1 cellular context compared by ENCODE assay signal in genomic region chr4:150569384-150569987, GRCh38.
TF ChIP-seq lines count a peak whose summit lies in the region.

No MANE protein-coding gene starts in this region.

TF ChIP-seq in K562, 482 proteins besides CTCF, POLR2A, EP300 and RAD21 (continued from another document and continues in another):
- TF ChIP-seq, protein P1, sequence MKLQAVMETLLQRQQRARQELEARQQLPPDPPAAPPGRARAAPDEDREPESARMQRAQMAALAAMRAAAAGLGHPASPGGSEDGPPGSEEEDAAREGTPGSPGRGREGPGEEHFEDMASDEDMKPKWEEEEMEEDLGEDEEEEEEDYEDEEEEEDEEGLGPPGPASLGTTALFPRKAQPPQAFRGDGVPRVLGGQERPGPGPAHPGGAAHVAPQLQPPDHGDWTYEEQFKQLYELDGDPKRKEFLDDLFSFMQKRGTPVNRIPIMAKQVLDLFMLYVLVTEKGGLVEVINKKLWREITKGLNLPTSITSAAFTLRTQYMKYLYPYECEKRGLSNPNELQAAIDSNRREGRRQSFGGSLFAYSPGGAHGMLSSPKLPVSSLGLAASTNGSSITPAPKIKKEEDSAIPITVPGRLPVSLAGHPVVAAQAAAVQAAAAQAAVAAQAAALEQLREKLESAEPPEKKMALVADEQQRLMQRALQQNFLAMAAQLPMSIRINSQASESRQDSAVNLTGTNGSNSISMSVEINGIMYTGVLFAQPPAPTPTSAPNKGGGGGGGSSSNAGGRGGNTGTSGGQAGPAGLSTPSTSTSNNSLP (IDR thresholded peaks at IDR 0.05; ENCODE audit: borderline replicate concordance, low read depth, low read length): 0 out of 2 replicates have a peak, but pooled peaks have one; percentile 9
- TF ChIP-seq VEZF1 (CRISPR knock-in tag; IDR thresholded peaks at IDR 0.05) (no peak), CEBPB (tag; IDR thresholded peaks at IDR 0.05) (peak; percentile 48; the same call in 1 of the 2 replicates), CHAMP1 (IDR thresholded peaks at IDR 0.05) (peak; percentile 51; the same call in 1 of the 2 replicates), SPI1 (IDR thresholded peaks at IDR 0.05; ENCODE audit: borderline replicate concordance, low read depth, low read length) (no peak), HMBOX1 (IDR thresholded peaks at IDR 0.05) (peak; percentile 49), ARID1B (IDR thresholded peaks at IDR 0.05) (peak; percentile 39; the same call in 1 of the 2 replicates), E2F6 (IDR thresholded peaks at IDR 0.05; ENCODE audit: borderline replicate concordance in 1 of 2, extremely low read depth in 1 of 2, insufficient read depth in 1 of 2, insufficient read length in 1 of 2, low read depth in 1 of 2, low read length in 1 of 2, poor library complexity in 1 of 2, severe bottlenecking in 1 of 2) (no peak), ZNF354B (CRISPR knock-in tag; IDR thresholded peaks at IDR 0.05) (no peak), TFAP4 (CRISPR knock-in tag; IDR thresholded peaks at IDR 0.05; ENCODE audit: borderline replicate concordance) (no peak), MCM2 (IDR thresholded peaks at IDR 0.05; ENCODE audit: low read depth) (no peak), SMAD2 (IDR thresholded peaks at IDR 0.05; ENCODE audit: low read depth, low read length) (no peak), KLF16 (IDR thresholded peaks at IDR 0.05) (no peak), FOSL1 (tag; conservative IDR thresholded peaks at IDR 0.05) (peak; percentile 42; the same call in 1 of the 2 replicates), BRCA1 (IDR thresholded peaks at IDR 0.05) (no peak), BRCA1 (CRISPR knock-in tag; IDR thresholded peaks at IDR 0.05) (no peak), KDM1A (IDR thresholded peaks at IDR 0.05) (peak in 1 of 2 experiments; percentile 37; a peak in 1 of 4 replicates), ZBTB43 (CRISPR knock-in tag; IDR thresholded peaks at IDR 0.05) (no peak), L3MBTL2 (IDR thresholded peaks at IDR 0.05) (no peak), EP400 (IDR thresholded peaks at IDR 0.05) (0 out of 2 replicates have a peak, but pooled peaks have one; percentile 23), E4F1 (CRISPR knock-in tag; IDR thresholded peaks at IDR 0.05; ENCODE audit: borderline replicate concordance) (no peak), MEIS2 (IDR thresholded peaks at IDR 0.05; ENCODE audit: partially characterized antibody) (peak; percentile 15), LCOR (CRISPR knock-in tag; IDR thresholded peaks at IDR 0.05) (no peak), PTTG1 (tag; IDR thresholded peaks at IDR 0.05; ENCODE audit: low read depth) (no peak), DACH1 (IDR thresholded peaks at IDR 0.05; ENCODE audit: partially characterized antibody) (peak; percentile 16), ZFP30 (CRISPR knock-in tag; IDR thresholded peaks at IDR 0.05; ENCODE audit: borderline replicate concordance) (no peak), FOXJ2 (tag; IDR thresholded peaks at IDR 0.05) (no peak), MAFG (tag; conservative IDR thresholded peaks at IDR 0.05) (peak; percentile 90), MTA2 (IDR thresholded peaks at IDR 0.05; ENCODE audit: low read depth) (no peak), HMG20B (CRISPR knock-in tag; IDR thresholded peaks at IDR 0.05) (no peak), ZNF778 (CRISPR knock-in tag; IDR thresholded peaks at IDR 0.05) (no peak), PPARD (CRISPR knock-in tag; IDR thresholded peaks at IDR 0.05) (no peak), ZNF232 (CRISPR knock-in tag; IDR thresholded peaks at IDR 0.05) (no peak), MYBL2 (IDR thresholded peaks at IDR 0.05; ENCODE audit: low read depth) (peak; percentile 42; the same call in 1 of the 2 replicates), MYBL2 (CRISPR knock-in tag; IDR thresholded peaks at IDR 0.05; ENCODE audit: borderline replicate concordance) (no peak), MAFK (IDR thresholded peaks at IDR 0.05; ENCODE audit: low read length) (peak; percentile 76), JUND (IDR thresholded peaks at IDR 0.05; ENCODE audit: borderline replicate concordance, low read depth, low read length) (0 out of 2 replicates have a peak, but pooled peaks have one; percentile 19), JUND (tag; IDR thresholded peaks at IDR 0.05; ENCODE audit: borderline replicate concordance, low read depth, low read length) (no peak), DPF2 (IDR thresholded peaks at IDR 0.05) (peak; percentile 62; the same call in 1 of the 2 replicates), RB1 (IDR thresholded peaks at IDR 0.05; ENCODE audit: low read depth) (no peak), PCBP1 (IDR thresholded peaks at IDR 0.05; ENCODE audit: low read depth, low read length, poor library complexity, severe bottlenecking) (no peak), FOXM1 (IDR thresholded peaks at IDR 0.05; ENCODE audit: low read depth) (peak; percentile 57; the same call in 1 of the 2 replicates), FOXM1 (CRISPR knock-in tag; IDR thresholded peaks at IDR 0.05; ENCODE audit: low read depth) (no peak), SMARCA4 (IDR thresholded peaks at IDR 0.05) (peak; percentile 38; the same call in 1 of the 2 replicates), RBM39 (optimal IDR thresholded peaks at IDR 0.05; ENCODE audit: low read depth, low read length) (no peak), NR2F6 (CRISPR knock-in tag; IDR thresholded peaks at IDR 0.05) (no peak), ZSCAN32 (CRISPR knock-in tag; IDR thresholded peaks at IDR 0.05) (no peak), MAFF (IDR thresholded peaks at IDR 0.05; ENCODE audit: low read length) (peak; percentile 79), RBM15 (IDR thresholded peaks at IDR 0.05; ENCODE audit: insufficient read depth, low read length) (no peak), FOXA3 (CRISPR knock-in tag; conservative IDR thresholded peaks at IDR 0.05 in 1 of 2, IDR thresholded peaks at IDR 0.05 in 1 of 2) (no peak)
- TF ChIP-seq, protein P2, sequence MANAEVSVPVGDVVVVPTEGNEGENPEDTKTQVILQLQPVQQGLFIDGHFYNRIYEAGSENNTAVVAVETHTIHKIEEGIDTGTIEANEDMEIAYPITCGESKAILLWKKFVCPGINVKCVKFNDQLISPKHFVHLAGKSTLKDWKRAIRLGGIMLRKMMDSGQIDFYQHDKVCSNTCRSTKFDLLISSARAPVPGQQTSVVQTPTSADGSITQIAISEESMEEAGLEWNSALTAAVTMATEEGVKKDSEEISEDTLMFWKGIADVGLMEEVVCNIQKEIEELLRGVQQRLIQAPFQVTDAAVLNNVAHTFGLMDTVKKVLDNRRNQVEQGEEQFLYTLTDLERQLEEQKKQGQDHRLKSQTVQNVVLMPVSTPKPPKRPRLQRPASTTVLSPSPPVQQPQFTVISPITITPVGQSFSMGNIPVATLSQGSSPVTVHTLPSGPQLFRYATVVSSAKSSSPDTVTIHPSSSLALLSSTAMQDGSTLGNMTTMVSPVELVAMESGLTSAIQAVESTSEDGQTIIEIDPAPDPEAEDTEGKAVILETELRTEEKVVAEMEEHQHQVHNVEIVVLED (CRISPR knock-in tag; IDR thresholded peaks at IDR 0.05): no peak
- TF ChIP-seq, protein P3, sequence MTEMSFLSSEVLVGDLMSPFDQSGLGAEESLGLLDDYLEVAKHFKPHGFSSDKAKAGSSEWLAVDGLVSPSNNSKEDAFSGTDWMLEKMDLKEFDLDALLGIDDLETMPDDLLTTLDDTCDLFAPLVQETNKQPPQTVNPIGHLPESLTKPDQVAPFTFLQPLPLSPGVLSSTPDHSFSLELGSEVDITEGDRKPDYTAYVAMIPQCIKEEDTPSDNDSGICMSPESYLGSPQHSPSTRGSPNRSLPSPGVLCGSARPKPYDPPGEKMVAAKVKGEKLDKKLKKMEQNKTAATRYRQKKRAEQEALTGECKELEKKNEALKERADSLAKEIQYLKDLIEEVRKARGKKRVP (CRISPR knock-in tag; IDR thresholded peaks at IDR 0.05): no peak
- TF ChIP-seq, protein P4, sequence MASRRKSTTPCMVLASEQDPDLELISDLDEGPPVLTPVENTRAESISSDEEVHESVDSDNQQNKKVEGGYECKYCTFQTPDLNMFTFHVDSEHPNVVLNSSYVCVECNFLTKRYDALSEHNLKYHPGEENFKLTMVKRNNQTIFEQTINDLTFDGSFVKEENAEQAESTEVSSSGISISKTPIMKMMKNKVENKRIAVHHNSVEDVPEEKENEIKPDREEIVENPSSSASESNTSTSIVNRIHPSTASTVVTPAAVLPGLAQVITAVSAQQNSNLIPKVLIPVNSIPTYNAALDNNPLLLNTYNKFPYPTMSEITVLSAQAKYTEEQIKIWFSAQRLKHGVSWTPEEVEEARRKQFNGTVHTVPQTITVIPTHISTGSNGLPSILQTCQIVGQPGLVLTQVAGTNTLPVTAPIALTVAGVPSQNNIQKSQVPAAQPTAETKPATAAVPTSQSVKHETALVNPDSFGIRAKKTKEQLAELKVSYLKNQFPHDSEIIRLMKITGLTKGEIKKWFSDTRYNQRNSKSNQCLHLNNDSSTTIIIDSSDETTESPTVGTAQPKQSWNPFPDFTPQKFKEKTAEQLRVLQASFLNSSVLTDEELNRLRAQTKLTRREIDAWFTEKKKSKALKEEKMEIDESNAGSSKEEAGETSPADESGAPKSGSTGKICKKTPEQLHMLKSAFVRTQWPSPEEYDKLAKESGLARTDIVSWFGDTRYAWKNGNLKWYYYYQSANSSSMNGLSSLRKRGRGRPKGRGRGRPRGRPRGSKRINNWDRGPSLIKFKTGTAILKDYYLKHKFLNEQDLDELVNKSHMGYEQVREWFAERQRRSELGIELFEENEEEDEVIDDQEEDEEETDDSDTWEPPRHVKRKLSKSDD (conservative IDR thresholded peaks at IDR 0.05; ENCODE audit: low read length): no peak
